Comparison of ENCODE assay signal across 18 cellular contexts in genomic region chr18:13173573-13173972, GRCh38. TPM values are rescaled to one million over a fixed set of nuclear protein-coding genes. Genes with fewer than 3 reads are reported as not detected.
DNase-seq lines count a peak whose midpoint lies in the region; ATAC-seq, FAIRE-seq and TF ChIP-seq lines count a peak whose summit lies in the region.
"Had no signal": no experiment of that assay in that cellular context is flagged by ENCODE, and none has a peak within 500 bp of the region (broad histone marks: within the 10 kb centered on the region; RNA-seq: fewer than 3 reads in every experiment).

No MANE protein-coding gene starts in this region.

- H3K56ac ChIP-seq in H1 (replicated peaks; ENCODE audit: insufficient read length, low read depth, low read length), result no peak overlapping the region

- H3K9me3 ChIP-seq in HepG2 (ENCODE audit: low read length) (no peaks in the 10 kb centered on the region), right lobe of liver (no peaks in the 10 kb centered on the region), H1 (ENCODE audit: insufficient read depth in 2 of 2, low read depth in 1 of 2, low read length in 1 of 2) (no peaks in the 10 kb centered on the region)

- H2BK5ac ChIP-seq in H1 (ENCODE audit: low read depth, low read length), result no peak overlapping the region

- H3K4me2 ChIP-seq in HepG2 (ENCODE audit: low read depth, low read length) (no peak overlapping the region), H1 (ENCODE audit: insufficient read depth in 1 of 2, low read depth in 2 of 2, low read length in 2 of 2) (no peak overlapping the region)

- H3K36me3 Mint-ChIP-seq in progenitor cell of endocrine pancreas (ENCODE audit: insufficient read depth), result no peaks in the 10 kb centered on the region
- H3K36me3 Mint-ChIP-seq: CD14-positive monocyte; CD8-positive, alpha-beta memory T cell had no signal

- H2AK5ac ChIP-seq in H1 (ENCODE audit: low read depth, low read length), result no peak overlapping the region

- H3K27ac ChIP-seq in HepG2 (ENCODE audit: extremely low read length, insufficient read depth, low read length), result no peak overlapping the region
- H3K27ac ChIP-seq in right lobe of liver, result no peak overlapping the region
- no peak overlapping the region for H3K27ac ChIP-seq in H1 (ENCODE audit: low read depth, low read length)
- H3K27ac ChIP-seq: 22Rv1 had no signal

- H3K4me1 Mint-ChIP-seq in progenitor cell of endocrine pancreas (ENCODE audit: low read depth), result no peaks in the 10 kb centered on the region
- H3K4me1 Mint-ChIP-seq: CD14-positive monocyte had no signal

- H2BK20ac ChIP-seq in H1 (ENCODE audit: low read length), result no peak overlapping the region

- TF ChIP-seq RAD21 in HepG2 (CRISPR knock-in tag; IDR thresholded peaks at IDR 0.05), result no peak
- TF ChIP-seq RAD21 in H1 (IDR thresholded peaks at IDR 0.05 in 1 of 2, conservative IDR thresholded peaks at IDR 0.05 in 1 of 2; ENCODE audit: low read depth in 2 of 2, low read length in 2 of 2), result no peak

- no TSS peak for BruUV-seq in HepG2 (replicated peaks; lab: Mats Ljungman, UMichigan)

- CTCF ChIA-PET in HepG2 (lab: Yijun Ruan, JAX; ENCODE audit: low intra/inter-chr PET ratio, low total read pairs) (no interaction called here), H1 (lab: Charles Lee; ENCODE audit: partially characterized antibody) (interaction anchor here (0.7 to 1.8 kb wide), 4 partner anchors 9 to 38 kb away, joined by 4 to 8 read pairs (median 4); no protein-coding TSS in a partner anchor)

- H2BK120ac ChIP-seq in H1 (replicated peaks; ENCODE audit: low read depth, low read length), result no peak overlapping the region

- WGBS in HepG2 (ENCODE audit: low lambda C conversion rate), result 98% methylated on average over 9 of the region's 9 CpGs
- 79% methylated on average over 2 of the region's 9 CpGs for WGBS in right lobe of liver (ENCODE audit: insufficient coverage, low coverage, low lambda C conversion rate, missing lambda C conversion rate)
- 92% methylated on average over 9 of the region's 9 CpGs; no CpG with 5 or more reads in 1 of the 2 experiments for WGBS in H1 (ENCODE audit: extremely low coverage in 1 of 2, insufficient coverage in 1 of 2, insufficient read length in 1 of 2, insufficient replicate concordance in 2 of 2, low coverage in 1 of 2, low lambda C conversion rate in 2 of 2, missing lambda C conversion rate in 1 of 2), 2 experiments

- H3K4me1 ChIP-seq in HepG2 (ENCODE audit: insufficient read depth, low read length), result peaks cover 52% of the 10 kb centered on the region
- peaks cover 0 to 25% (median 11%) of the 10 kb centered on the region in 4 donors for H3K4me1 ChIP-seq in right lobe of liver
- peaks cover 0 to 3% (median 0%) of the 10 kb centered on the region in 4 experiments; a peak in 1 of 7 replicates for H3K4me1 ChIP-seq in H1 (replicated peaks in 1 of 4; ENCODE audit: control insufficient read depth in 3 of 4, insufficient read depth in 4 of 4, low read length in 3 of 4)

- no peak overlapping the region for H3K4ac ChIP-seq in H1 (replicated peaks; ENCODE audit: insufficient read length, low read depth, low read length)

- H3K14ac ChIP-seq in H1 (ENCODE audit: insufficient read length), result no peak overlapping the region

- H3K9ac ChIP-seq in HepG2 (ENCODE audit: insufficient read depth, low read depth, low read length) (no peak overlapping the region), H1 (replicated peaks in 1 of 4; ENCODE audit: extremely low read depth in 1 of 4, low read depth in 3 of 4, low read length in 3 of 4) (no peak overlapping the region)

- H3K27me3 Mint-ChIP-seq in progenitor cell of endocrine pancreas, result no peaks in the 10 kb centered on the region

- H3K79me2 ChIP-seq in HepG2 (ENCODE audit: insufficient read depth, low read length), result no peaks in the 10 kb centered on the region
- H3K79me2 ChIP-seq in H1 (ENCODE audit: control insufficient read depth in 1 of 2, insufficient read depth in 2 of 2, low read length in 2 of 2), result no peaks in the 10 kb centered on the region

- H4K5ac ChIP-seq in H1 (ENCODE audit: insufficient read length, low read depth, low read length), result no peak overlapping the region

- H3K36me3 ChIP-seq in HepG2 (replicated peaks in 1 of 2; ENCODE audit: control insufficient read depth in 1 of 2, insufficient read depth in 2 of 2, low read length in 2 of 2) (no peaks in the 10 kb centered on the region), right lobe of liver (no peaks in the 10 kb centered on the region), H1 (ENCODE audit: control insufficient read depth in 2 of 4, insufficient read depth in 4 of 4, low read length in 3 of 4) (no peaks in the 10 kb centered on the region)

- no peak overlapping the region for H4K91ac ChIP-seq in H1 (replicated peaks; ENCODE audit: insufficient read length, low read length)

- no peak overlapping the region for H2BK15ac ChIP-seq in H1 (ENCODE audit: low read length)

- in situ Hi-C loops in HepG2 (cut with HindIII; ENCODE audit: extremely low pct_ligation_motif_present, low pct_unique_long_range_greater_than_20kb), result no loop called here

- no peak overlapping the region for H2BK12ac ChIP-seq in H1 (ENCODE audit: low read depth, low read length)

- no peak overlapping the region for H3K18ac ChIP-seq in H1 (ENCODE audit: extremely low read depth, low read length)

- TF ChIP-seq CTCF in HepG2 (CRISPR knock-in tag; IDR thresholded peaks at IDR 0.05) (no peak), right lobe of liver (IDR thresholded peaks at IDR 0.05) (no peak), H1 (IDR thresholded peaks at IDR 0.05; ENCODE audit: control extremely low read depth in 1 of 3, insufficient read depth in 1 of 3, low read depth in 1 of 3, low read length in 3 of 3) (no peak), progenitor cell of endocrine pancreas (IDR thresholded peaks at IDR 0.05; ENCODE audit: unreplicated experiment) (no peak)

- intact Hi-C loops in HepG2 (cut with micrococcal nuclease; ENCODE audit: unreplicated experiment) (no loop called here), right lobe of liver (cut with DNase I) (no loop called here)

- H3K23me2 ChIP-seq in H1 (ENCODE audit: low read depth, low read length), result no peaks in the 10 kb centered on the region

- TF ChIP-seq POLR2A in HepG2 (IDR thresholded peaks at IDR 0.05; ENCODE audit: insufficient read depth in 1 of 2, low read depth in 2 of 2, low read length in 2 of 2), result no peak
- TF ChIP-seq POLR2A in right lobe of liver (IDR thresholded peaks at IDR 0.05), result no peak
- no peak for TF ChIP-seq POLR2A in H1 (IDR thresholded peaks at IDR 0.05; ENCODE audit: control extremely low read depth in 1 of 2, low read depth in 2 of 2, low read length in 2 of 2)

- H4K8ac ChIP-seq in H1 (ENCODE audit: extremely low read depth, insufficient read depth, low read length), result no peak overlapping the region

- ATAC-seq in HepG2, result no peak
- no peak for ATAC-seq in right lobe of liver
- no peak for ATAC-seq in GM21526 (IDR thresholded peaks at IDR 0.05; ENCODE audit: low FRiP score, unreplicated experiment)
- no peak for ATAC-seq in HG02973 (IDR thresholded peaks at IDR 0.05; ENCODE audit: unreplicated experiment)

- no peak overlapping the region for H3K4me3 ChIP-seq in HepG2 (replicated peaks in 1 of 3; ENCODE audit: insufficient read depth in 1 of 3, low read depth in 2 of 3, low read length in 3 of 3)
- H3K4me3 ChIP-seq in right lobe of liver, result no peak overlapping the region
- no peak overlapping the region for H3K4me3 ChIP-seq in H1 (ENCODE audit: extremely low read depth in 1 of 4, insufficient read depth in 2 of 4, low read depth in 3 of 4, low read length in 4 of 4)

- no peak overlapping the region for H3K23ac ChIP-seq in H1 (ENCODE audit: insufficient read length)

- H3K79me1 ChIP-seq in H1 (ENCODE audit: low read depth, low read length), result no peaks in the 10 kb centered on the region

- H3K27me3 ChIP-seq in HepG2 (ENCODE audit: control insufficient read depth in 1 of 2, insufficient read depth in 2 of 2, low read length in 2 of 2) (no peaks in the 10 kb centered on the region), right lobe of liver (no peaks in the 10 kb centered on the region), H1 (replicated peaks in 1 of 4; ENCODE audit: control insufficient read depth in 3 of 4, extremely low read depth in 1 of 4, insufficient read depth in 3 of 4, low read length in 3 of 4) (no peaks in the 10 kb centered on the region)

- no peak for DNase-seq in HepG2 (ENCODE audit: low spot score)
- no peak for DNase-seq in right lobe of liver
- no peak for DNase-seq in H1 (ENCODE audit: low read depth in 1 of 2, low spot score in 2 of 2)
- no peak for DNase-seq in progenitor cell of endocrine pancreas (ENCODE audit: low spot score, unreplicated experiment)
- DNase-seq in NCI-H2081 treated with DMSO at 0.1 percent for 48 hours (lab: John Stamatoyannopoulos, UW), result no peak
- DNase-seq: CD8-positive, alpha-beta memory T cell; DMS53; GF-D8; GOT3; HCEC 1CT; HFFc6; Kasumi-1 had no signal

- no peaks in the 10 kb centered on the region for H4K20me1 ChIP-seq in HepG2 (ENCODE audit: insufficient read depth, low read length)
- no peaks in the 10 kb centered on the region for H4K20me1 ChIP-seq in H1 (replicated peaks in 1 of 2; ENCODE audit: control insufficient read depth in 1 of 2, insufficient read depth in 2 of 2, low read length in 2 of 2)

- H3K4me3 Mint-ChIP-seq in progenitor cell of endocrine pancreas (ENCODE audit: low read depth), result no peak overlapping the region
- H3K4me3 Mint-ChIP-seq: CD14-positive monocyte; CD8-positive, alpha-beta memory T cell; HFFc6 had no signal

- FAIRE-seq in HepG2 (lab: Jason Lieb, UNC) (no peak), H1 (lab: Jason Lieb, UNC) (no peak)

- H3K9me3 Mint-ChIP-seq in progenitor cell of endocrine pancreas (ENCODE audit: low read depth), result no peaks in the 10 kb centered on the region
- H3K9me3 Mint-ChIP-seq: CD14-positive monocyte; CD8-positive, alpha-beta memory T cell; HFFc6 had no signal

- H2AFZ ChIP-seq in HepG2 (ENCODE audit: low read length) (no peak overlapping the region), H1 (ENCODE audit: low read length) (no peak overlapping the region; the same call in 1 of the 2 replicates)

- TF ChIP-seq EP300 in HepG2 (IDR thresholded peaks at IDR 0.05; ENCODE audit: low read depth in 2 of 2, low read length in 2 of 2) (no peak), HepG2 (CRISPR knock-in tag; IDR thresholded peaks at IDR 0.05; ENCODE audit: borderline replicate concordance) (no peak), H1 (IDR thresholded peaks at IDR 0.05; ENCODE audit: borderline replicate concordance in 1 of 2, low read depth in 2 of 2, low read length in 2 of 2) (no peak)

- H3K27ac Mint-ChIP-seq in progenitor cell of endocrine pancreas, result peak overlapping the region; percentile 49
- H3K27ac Mint-ChIP-seq: HFFc6 had no signal

- POLR2A ChIA-PET in HepG2 (lab: Yijun Ruan, JAX), result no interaction called here
- POLR2A ChIA-PET in H1 (lab: Charles Lee; ENCODE audit: partially characterized antibody), result no interaction called here

RNA-seq across cellular contexts. Expression of gene LDLRAD4, which starts 45.0 kb away (rescaled TPM):
- 10.4 and 13.6 TPM in 2 replicates for total RNA-seq in HepG2 (2016; rRNA removed; fragmentation: Illumina TruSeq; extraction: Trizol)
- 6.1 and 8.9 TPM in 2 replicates for total RNA-seq in HepG2 (2016; cell fraction: cytosol; rRNA removed; fragmentation: Illumina TruSeq; extraction: Trizol; ENCODE audit: low read depth)
- 12.4 and 15.9 TPM in 2 replicates for total RNA-seq in HepG2 (2016; cell fraction: insoluble cytoplasmic fraction; rRNA removed; fragmentation: Illumina TruSeq; extraction: Trizol)
- total RNA-seq in HepG2 (2016; cell fraction: membrane; rRNA removed; fragmentation: Illumina TruSeq; extraction: Trizol), result 11.2 and 12.8 TPM in 2 replicates
- 18.3 and 32.5 TPM in 2 replicates for total RNA-seq in HepG2 (2016; cell fraction: nucleus; rRNA removed; fragmentation: Illumina TruSeq; extraction: Trizol)
- 11.8 and 20.9 TPM in 2 replicates for polyA plus RNA-seq in HepG2 (2011; rRNA removed)
- 7.9 and 14.0 TPM in 2 replicates for polyA plus RNA-seq in HepG2 (2011; cell fraction: cytosol; rRNA removed)
- 35.4 and 60.5 TPM in 2 replicates for polyA plus RNA-seq in HepG2 (2011; cell fraction: nucleus; rRNA removed)
- polyA plus RNA-seq in HepG2 (2012), result 7.9 and 15.6 TPM in 2 replicates
- 9.0 and 9.7 TPM in 2 replicates for polyA plus RNA-seq in HepG2 (2016; cell fraction: cytosol; fragmentation: Illumina TruSeq; extraction: Trizol; ENCODE audit: low read depth)
- 12.7 and 13.9 TPM in 2 replicates for polyA plus RNA-seq in HepG2 (2016; cell fraction: insoluble cytoplasmic fraction; fragmentation: Illumina TruSeq; extraction: Trizol; ENCODE audit: low read depth)
- polyA plus RNA-seq in HepG2 (2016; cell fraction: membrane; fragmentation: Illumina TruSeq; extraction: Trizol; ENCODE audit: low read depth), result 12.9 and 14.9 TPM in 2 replicates
- polyA plus RNA-seq in HepG2 (2016; cell fraction: nucleus; fragmentation: Illumina TruSeq; extraction: Trizol; ENCODE audit: insufficient read depth, low read depth), result 20.5 and 30.2 TPM in 2 replicates
- 0.19 and 17.1 TPM in 2 replicates for polyA minus RNA-seq in HepG2 (2011; rRNA and poly(A)+ RNA removed; ENCODE audit: low replicate concordance)
- 5.8 and 10.2 TPM in 2 replicates for polyA minus RNA-seq in HepG2 (2011; cell fraction: cytosol; rRNA and poly(A)+ RNA removed)
- 34.9 and 52.0 TPM in 2 replicates for polyA minus RNA-seq in HepG2 (2011; cell fraction: nucleus; rRNA and poly(A)+ RNA removed)
- total RNA-seq in right lobe of liver, result 10 to 100 TPM; 10.6 to 66.4 (median 18.7) TPM
- 1.2 and 1.4 TPM in 2 replicates for total RNA-seq in H1 (2021; fragmentation: NEBNext Ultra II Directional; extraction: Animal tissue kit (Norgen Biotek cat#: 25700))
- polyA plus RNA-seq in H1 (2011; rRNA removed), result 0.77 and 1.1 TPM in 2 replicates
- polyA plus RNA-seq in H1 (2011; cell fraction: cytosol; rRNA removed), result 0.88 TPM
- 1.6 TPM for polyA plus RNA-seq in H1 (2011; cell fraction: nucleus; rRNA removed)
- 0.51 to 0.81 TPM (median 0.66 TPM) in 4 replicates for polyA plus RNA-seq in H1 (2012, experiment 1 of 2)
- polyA plus RNA-seq in H1 (2012, experiment 2 of 2), result 0.22 TPM
- 0.57 TPM for polyA plus RNA-seq in H1 (2013, experiment 1 of 2)
- polyA plus RNA-seq in H1 (2013, experiment 2 of 2), result 0.46 TPM
- polyA minus RNA-seq in H1 (2011; rRNA and poly(A)+ RNA removed), result 0.68 and 1.8 TPM in 2 replicates
- polyA minus RNA-seq in H1 (2011; cell fraction: cytosol; rRNA and poly(A)+ RNA removed), result 1.0 TPM
- 4.1 TPM for polyA minus RNA-seq in H1 (2011; cell fraction: nucleus; rRNA and poly(A)+ RNA removed)
- 3.4 and 3.8 TPM in 2 replicates for total RNA-seq in progenitor cell of endocrine pancreas
- total RNA-seq: HFFc6, HT1080 had no signal
- polyA plus RNA-seq: BJ had no signal

Comparison
In these comparisons a context has a peak if more than half of its experiments do, and no peak if none do; other contexts are left out.
1. Of the 41 proteins assayed by ChIP-seq in both HepG2 and H1: peak only in HepG2: none; only in H1: MAX; in both: none; in neither: 40.